Comparison of ENCODE assay signal across 13 cellular contexts in genomic region chr9:89340332-89340731, GRCh38. TPM values are rescaled to one million over a fixed set of nuclear protein-coding genes. Genes with fewer than 3 reads are reported as not detected.
DNase-seq lines count a peak whose midpoint lies in the region; ATAC-seq lines count a peak whose summit lies in the region.
"Had no signal": no experiment of that assay in that cellular context is flagged by ENCODE, and none has a peak within 500 bp of the region (broad histone marks: within the 10 kb centered on the region; RNA-seq: fewer than 3 reads in every experiment).

No MANE protein-coding gene starts in this region.

- H3K36me3 Mint-ChIP-seq in activated naive CD4-positive, alpha-beta T cell treated with anti-CD3 and anti-CD28 coated beads, Interleukin-2, amount 50 U/mL, for 72 hours, result peaks cover 44 to 50% of the 10 kb centered on the region in 2 donors

- H3K9me3 Mint-ChIP-seq in activated naive CD4-positive, alpha-beta T cell treated with anti-CD3 and anti-CD28 coated beads, Interleukin-2, amount 50 U/mL, for 72 hours, result no peaks in the 10 kb centered on the region

- no peak for DNase-seq in activated naive CD4-positive, alpha-beta T cell treated with anti-CD3 and anti-CD28 coated beads, Interleukin-2, amount 50 U/mL, for 72 hours (ENCODE audit: low spot score in 2 of 2)
- DNase-seq in activated naive CD4-positive, alpha-beta T cell treated with anti-CD3 and anti-CD28 coated beads, Interleukin-2, amount 50 U/mL, for 16 hours, result no peak
- DNase-seq in hepatic stellate cell (ENCODE audit: low spot score) (no peak), COLO668 (lab: John Stamatoyannopoulos, UW; ENCODE audit: unreplicated experiment) (no peak)
- DNase-seq in central memory CD4-positive, alpha-beta T cell, result no peak
- DNase-seq in stimulated activated CD4-positive, alpha-beta T cell treated with anti-CD3 and anti-CD28 coated beads, Interleukin-4, amount 100 ng/mL, for 4 hours, result no peak
- DNase-seq: activated gamma-delta T cell; NCI-H2081; NK-92 treated with Interleukin-12 subunit alpha and Interleukin-12 subunit beta, amount 100 ng/mL, for 24 hours; stimulated activated CD4-positive, alpha-beta T cell treated with anti-CD3 and anti-CD28 coated beads, Interleukin-15, amount 100 ng/mL, for 24 hours had no signal

- peak; percentile 93 to 95 for ATAC-seq in activated naive CD4-positive, alpha-beta T cell treated with anti-CD3 and anti-CD28 coated beads, Interleukin-2, amount 50 U/mL, for 72 hours
- ATAC-seq in GM21717 (IDR thresholded peaks at IDR 0.05; ENCODE audit: unreplicated experiment), result peak; percentile 55
- ATAC-seq in HG03571 (IDR thresholded peaks at IDR 0.05; ENCODE audit: unreplicated experiment), result peak; percentile 61

- H3K27ac Mint-ChIP-seq in activated naive CD4-positive, alpha-beta T cell treated with anti-CD3 and anti-CD28 coated beads, Interleukin-2, amount 50 U/mL, for 72 hours, result peak overlapping the region in 1 of 2 donors; percentile 22
- H3K27ac Mint-ChIP-seq: progenitor cell of endocrine pancreas had no signal

RNA-seq across cellular contexts. Expression of gene SECISBP2, which starts 22.0 kb away (rescaled TPM):
- 10 to 100 TPM; 42.8 to 52.0 TPM for total RNA-seq in activated naive CD4-positive, alpha-beta T cell treated with anti-CD3 and anti-CD28 coated beads, Interleukin-2, amount 50 U/mL, for 72 hours

RNA-seq across cellular contexts. Expression of gene CKS2, which starts 29.3 kb away (rescaled TPM):
- total RNA-seq in activated naive CD4-positive, alpha-beta T cell treated with anti-CD3 and anti-CD28 coated beads, Interleukin-2, amount 50 U/mL, for 72 hours, result 100 to 1,000 TPM; 202 to 384 TPM
